ENCODE assay signal across 8 cellular contexts in the genomic region with DNA sequence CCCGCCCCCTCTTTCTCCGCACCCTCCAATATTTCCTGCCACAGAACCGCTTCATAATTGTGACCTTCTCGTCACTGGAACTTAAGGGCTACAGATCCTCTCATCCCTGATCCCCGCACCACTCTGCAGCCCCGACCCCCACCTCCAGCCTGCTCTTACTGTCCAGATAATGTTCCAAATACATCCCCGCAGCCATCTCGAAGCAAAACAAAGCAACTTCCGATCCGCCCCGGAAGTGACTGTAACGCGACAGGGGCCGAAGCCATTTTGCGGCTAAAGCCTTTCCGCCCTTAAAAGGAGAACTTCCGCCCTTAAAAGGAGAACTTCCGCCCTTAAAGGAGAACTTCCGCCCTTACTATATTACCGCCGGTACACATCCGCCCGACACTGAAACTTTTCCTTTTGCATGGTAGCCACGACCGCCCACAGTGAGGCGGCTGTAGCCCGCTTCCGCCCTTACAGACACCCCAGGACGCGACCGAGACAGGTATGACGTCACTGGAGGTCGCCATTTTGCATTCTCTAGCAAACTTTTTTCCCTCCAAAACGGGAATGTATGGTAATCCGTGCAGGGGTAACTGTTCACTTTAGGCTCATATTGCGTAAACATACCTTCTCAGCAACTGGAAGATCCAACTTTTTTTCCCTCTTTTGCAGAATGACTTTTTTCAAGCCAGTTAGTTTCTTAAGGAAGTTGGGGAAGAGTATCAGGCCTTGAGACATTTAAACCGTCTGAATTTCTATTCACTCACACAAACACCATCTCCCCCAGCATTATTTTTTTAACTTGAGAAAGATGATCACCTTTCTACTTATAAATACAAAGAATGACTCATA. TPM values are rescaled to one million over a fixed set of nuclear protein-coding genes. Genes with fewer than 3 reads are reported as not detected.
DNase-seq lines count a peak whose midpoint lies in the region; ATAC-seq, FAIRE-seq and TF ChIP-seq lines count a peak whose summit lies in the region.

ING4 (minus strand) TSS at position 214 of the 837 bp plus-strand sequence; CDS start at position 196, 18 bp downstream.

- peak within 1 kb of the TSS; percentile 72 to 90 (median 82) for H3K4me3 ChIP-seq in H1 (ENCODE audit: extremely low read depth in 1 of 4, insufficient read depth in 2 of 4, low read depth in 3 of 4, low read length in 4 of 4)

- H3K36me3 Mint-ChIP-seq in memory B cell = peaks cover 13% of the 10 kb centered on the region

- H3K4ac ChIP-seq in H1 (replicated peaks; ENCODE audit: insufficient read length, low read depth, low read length) = peak within 1 kb of the TSS; percentile 94

- no peak within 1 kb of the TSS for H3K14ac ChIP-seq in H1 (ENCODE audit: insufficient read length)

- peaks cover 4 to 17% (median 9%) of the 10 kb centered on the region in 4 experiments; a peak in 7 of 8 replicates for H3K36me3 ChIP-seq in H1 (ENCODE audit: control insufficient read depth in 2 of 4, insufficient read depth in 4 of 4, low read length in 3 of 4)

- no peaks in the 10 kb centered on the region for H3K27me3 Mint-ChIP-seq in memory B cell

- peak within 1 kb of the TSS; percentile 57 for H4K5ac ChIP-seq in H1 (ENCODE audit: insufficient read length, low read depth, low read length)

- peak within 1 kb of the TSS; percentile 76 to 97 (median 80) for H3K9ac ChIP-seq in H1 (replicated peaks in 1 of 4; ENCODE audit: extremely low read depth in 1 of 4, low read depth in 3 of 4, low read length in 3 of 4)

- peaks cover 6% of the 10 kb centered on the region for H3K23me2 ChIP-seq in H1 (ENCODE audit: low read depth, low read length)

- H3K27ac Mint-ChIP-seq in memory B cell = peak within 1 kb of the TSS; percentile 96

- TF ChIP-seq CTCF in H1 (IDR thresholded peaks at IDR 0.05; ENCODE audit: control extremely low read depth in 1 of 3, insufficient read depth in 1 of 3, low read depth in 1 of 3, low read length in 3 of 3) = no peak

- no peak for TF ChIP-seq RAD21 in H1 (IDR thresholded peaks at IDR 0.05 in 1 of 2, conservative IDR thresholded peaks at IDR 0.05 in 1 of 2; ENCODE audit: low read depth in 2 of 2, low read length in 2 of 2)

- peak within 1 kb of the TSS; percentile 72 for H2BK5ac ChIP-seq in H1 (ENCODE audit: low read depth, low read length)

- H3K79me2 ChIP-seq in H1 (ENCODE audit: control insufficient read depth in 1 of 2, insufficient read depth in 2 of 2, low read length in 2 of 2) = peaks cover 0 to 11% of the 10 kb centered on the region in 2 experiments; a peak in 3 of 4 replicates

- no peak within 1 kb of the TSS for H3K56ac ChIP-seq in H1 (replicated peaks; ENCODE audit: insufficient read length, low read depth, low read length)

- H3K18ac ChIP-seq in H1 (ENCODE audit: extremely low read depth, low read length) = no peak within 1 kb of the TSS

- POLR2A ChIA-PET in H1 (lab: Charles Lee; ENCODE audit: partially characterized antibody) = interaction anchor here (1.0 to 5.9 kb wide), 6 partner anchors 18 to 61 kb away, joined by 3 to 72 read pairs (median 10); partner anchors contain the start of genes COPS7A and ZNF384

- H3K4me2 ChIP-seq in H1 (ENCODE audit: insufficient read depth in 1 of 2, low read depth in 2 of 2, low read length in 2 of 2) = peak within 1 kb of the TSS; percentile 83 to 90

- peak within 1 kb of the TSS; percentile 96; the same call in 1 of the 2 replicates for H4K8ac ChIP-seq in H1 (ENCODE audit: extremely low read depth, insufficient read depth, low read length)

- H4K91ac ChIP-seq in H1 (replicated peaks; ENCODE audit: insufficient read length, low read length) = peak within 1 kb of the TSS; percentile 49

- H2BK20ac ChIP-seq in H1 (ENCODE audit: low read length) = no peak within 1 kb of the TSS

- peaks cover 0 to 4% (median 0%) of the 10 kb centered on the region in 4 experiments; a peak in 1 of 7 replicates for H3K4me1 ChIP-seq in H1 (replicated peaks in 1 of 4; ENCODE audit: control insufficient read depth in 3 of 4, insufficient read depth in 4 of 4, low read length in 3 of 4)

- H2BK120ac ChIP-seq in H1 (replicated peaks; ENCODE audit: low read depth, low read length) = no peak within 1 kb of the TSS

- H3K79me1 ChIP-seq in H1 (ENCODE audit: low read depth, low read length) = no peaks in the 10 kb centered on the region

- H4K20me1 ChIP-seq in H1 (replicated peaks in 1 of 2; ENCODE audit: control insufficient read depth in 1 of 2, insufficient read depth in 2 of 2, low read length in 2 of 2) = no peaks in the 10 kb centered on the region

- H3K4me1 Mint-ChIP-seq in memory B cell = peaks cover 14% of the 10 kb centered on the region

- no peak within 1 kb of the TSS; the same call in 1 of the 2 replicates for H2BK12ac ChIP-seq in H1 (ENCODE audit: low read depth, low read length)

- CTCF ChIA-PET in H1 (lab: Charles Lee; ENCODE audit: partially characterized antibody) = interaction anchor here (1.0 to 6.9 kb wide), 4 partner anchors 28 to 117 kb away, joined by 3 to 55 read pairs (median 10); partner anchors contain the start of genes COPS7A and ZNF384

- WGBS in H1 (ENCODE audit: extremely low coverage in 1 of 2, insufficient coverage in 1 of 2, insufficient read length in 1 of 2, insufficient replicate concordance in 2 of 2, low coverage in 1 of 2, low lambda C conversion rate in 2 of 2, missing lambda C conversion rate in 1 of 2), 2 experiments = 3% methylated on average over 37 of the region's 37 CpGs; no CpG with 5 or more reads in 1 of the 2 experiments

- peak within 1 kb of the TSS; percentile 13; the same call in 1 of the 2 replicates for H2BK15ac ChIP-seq in H1 (ENCODE audit: low read length)

- H3K27me3 ChIP-seq in H1 (replicated peaks in 1 of 4; ENCODE audit: control insufficient read depth in 3 of 4, extremely low read depth in 1 of 4, insufficient read depth in 3 of 4, low read length in 3 of 4) = no peaks in the 10 kb centered on the region

- TF ChIP-seq POLR2A in H1 (IDR thresholded peaks at IDR 0.05; ENCODE audit: control extremely low read depth in 1 of 2, low read depth in 2 of 2, low read length in 2 of 2) = peak in 1 of 2 experiments; percentile 73; a peak in 2 of 3 replicates

- peak within 1 kb of the TSS; percentile 80 for H3K27ac ChIP-seq in H1 (ENCODE audit: low read depth, low read length)

- TF ChIP-seq EP300 in H1 (IDR thresholded peaks at IDR 0.05; ENCODE audit: borderline replicate concordance in 1 of 2, low read depth in 2 of 2, low read length in 2 of 2) = no peak

- no peak within 1 kb of the TSS for H3K23ac ChIP-seq in H1 (ENCODE audit: insufficient read length)

- no peaks in the 10 kb centered on the region for H3K9me3 ChIP-seq in H1 (ENCODE audit: insufficient read depth in 2 of 2, low read depth in 1 of 2, low read length in 1 of 2)

- no peaks in the 10 kb centered on the region for H3K9me3 Mint-ChIP-seq in memory B cell

- H2AK5ac ChIP-seq in H1 (ENCODE audit: low read depth, low read length) = 0 out of 2 replicates have a peak within 1 kb of the TSS, but pooled peaks have one; percentile 46

- peak; percentile 99 for DNase-seq in COLO829 (ENCODE audit: low spot score)
- peak; percentile 100 for DNase-seq in HTR-8/SVneo (ENCODE audit: insufficient read length, low spot score)
- DNase-seq in NOMO-1 treated with dmso at 0.1 percent for 144 hours (lab: John Stamatoyannopoulos, UW; ENCODE audit: unreplicated experiment) = peak; percentile 99
- DNase-seq in activated CD8-positive, alpha-beta memory T cell treated with anti-CD3 and anti-CD28 coated beads for 48 hours (ENCODE audit: low read depth in 2 of 3, low spot score in 2 of 3) = peak; percentile 79 to 91 (median 88)
- DNase-seq in H1 (ENCODE audit: low read depth in 1 of 2, low spot score in 2 of 2) = peak; percentile 88 to 95
- peak; percentile 86 to 94 for DNase-seq in memory B cell (ENCODE audit: low spot score in 2 of 2)
- peak; percentile 83 for DNase-seq in stimulated activated CD8-positive, alpha-beta memory T cell treated with anti-CD3 and anti-CD28 coated beads, Interleukin-12 subunit alpha, Interleukin-12 subunit beta, amount 100 ng/mL, for 24 hours (ENCODE audit: extremely low read depth)

- H2AFZ ChIP-seq in H1 (ENCODE audit: low read length) = peak within 1 kb of the TSS; percentile 84

- peak within 1 kb of the TSS; percentile 95 for H3K4me3 Mint-ChIP-seq in memory B cell

- ATAC-seq in GM21367 (IDR thresholded peaks at IDR 0.05; ENCODE audit: unreplicated experiment) = peak; percentile 93
- peak; percentile 98 for ATAC-seq in memory B cell (ENCODE audit: low read depth)

- FAIRE-seq in HTR-8/SVneo (lab: Jason Lieb, UNC) (peak; percentile 98), H1 (lab: Jason Lieb, UNC) (peak; percentile 93)

TF ChIP-seq in H1, 55 proteins besides CTCF, POLR2A, EP300 and RAD21 (continues in another document):
- TF ChIP-seq KDM5A (IDR thresholded peaks at IDR 0.05; ENCODE audit: low read length) = no peak; the same call in 1 of the 2 replicates
- TF ChIP-seq, protein P1, sequence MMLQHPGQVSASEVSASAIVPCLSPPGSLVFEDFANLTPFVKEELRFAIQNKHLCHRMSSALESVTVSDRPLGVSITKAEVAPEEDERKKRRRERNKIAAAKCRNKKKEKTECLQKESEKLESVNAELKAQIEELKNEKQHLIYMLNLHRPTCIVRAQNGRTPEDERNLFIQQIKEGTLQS (IDR thresholded peaks at IDR 0.05; ENCODE audit: insufficient read depth, low read depth, low read length) = 0 out of 2 replicates have a peak, but pooled peaks have one; percentile 48
- TF ChIP-seq, protein P2, sequence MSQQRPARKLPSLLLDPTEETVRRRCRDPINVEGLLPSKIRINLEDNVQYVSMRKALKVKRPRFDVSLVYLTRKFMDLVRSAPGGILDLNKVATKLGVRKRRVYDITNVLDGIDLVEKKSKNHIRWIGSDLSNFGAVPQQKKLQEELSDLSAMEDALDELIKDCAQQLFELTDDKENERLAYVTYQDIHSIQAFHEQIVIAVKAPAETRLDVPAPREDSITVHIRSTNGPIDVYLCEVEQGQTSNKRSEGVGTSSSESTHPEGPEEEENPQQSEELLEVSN (IDR thresholded peaks at IDR 0.05) = peak; percentile 97
- no peak for TF ChIP-seq CBX8 (IDR thresholded peaks at IDR 0.05; ENCODE audit: borderline replicate concordance, low read depth, low read length)
- no peak for TF ChIP-seq CHD1 (IDR thresholded peaks at IDR 0.05; ENCODE audit: low read depth, low read length)
- TF ChIP-seq TEAD4 (IDR thresholded peaks at IDR 0.05; ENCODE audit: low read depth, low read length) = peak; percentile 68
- TF ChIP-seq CTBP2 (IDR thresholded peaks at IDR 0.05; ENCODE audit: borderline replicate concordance, insufficient read depth, insufficient read length, low read length) = peak; percentile 20
- TF ChIP-seq KDM1A (IDR thresholded peaks at IDR 0.05; ENCODE audit: borderline replicate concordance, low read length) = no peak

RNA-seq across cellular contexts. Expression of gene ING4, which starts in this region (rescaled TPM):
- 21.7 and 22.9 TPM in 2 replicates for total RNA-seq in H1 (2021; fragmentation: NEBNext Ultra II Directional; extraction: Animal tissue kit (Norgen Biotek cat#: 25700))
- polyA plus RNA-seq in H1 (2011; rRNA removed) = 28.6 and 29.3 TPM in 2 replicates
- 44.8 TPM for polyA plus RNA-seq in H1 (2011; cell fraction: cytosol; rRNA removed)
- 62.2 TPM for polyA plus RNA-seq in H1 (2011; cell fraction: nucleus; rRNA removed)
- 25.6 to 40.6 TPM (median 29.1 TPM) in 4 replicates for polyA plus RNA-seq in H1 (2012, experiment 1 of 2)
- 21.9 TPM for polyA plus RNA-seq in H1 (2012, experiment 2 of 2)
- 26.0 TPM for polyA plus RNA-seq in H1 (2013, experiment 1 of 2)
- 22.1 TPM for polyA plus RNA-seq in H1 (2013, experiment 2 of 2)
- 15.7 and 16.4 TPM in 2 replicates for polyA minus RNA-seq in H1 (2011; rRNA and poly(A)+ RNA removed)
- polyA minus RNA-seq in H1 (2011; cell fraction: cytosol; rRNA and poly(A)+ RNA removed) = 6.8 TPM
- 13.0 TPM for polyA minus RNA-seq in H1 (2011; cell fraction: nucleus; rRNA and poly(A)+ RNA removed)

Comparison
In these comparisons a context has a peak if more than half of its experiments do, and no peak if none do; other contexts are left out.
1. Peak in every context shown above with its lines: DNase-seq, ATAC-seq, H3K4me3 ChIP-seq and H3K27ac ChIP-seq.